ENCODE assay signal across 11 cellular contexts in the genomic region with DNA sequence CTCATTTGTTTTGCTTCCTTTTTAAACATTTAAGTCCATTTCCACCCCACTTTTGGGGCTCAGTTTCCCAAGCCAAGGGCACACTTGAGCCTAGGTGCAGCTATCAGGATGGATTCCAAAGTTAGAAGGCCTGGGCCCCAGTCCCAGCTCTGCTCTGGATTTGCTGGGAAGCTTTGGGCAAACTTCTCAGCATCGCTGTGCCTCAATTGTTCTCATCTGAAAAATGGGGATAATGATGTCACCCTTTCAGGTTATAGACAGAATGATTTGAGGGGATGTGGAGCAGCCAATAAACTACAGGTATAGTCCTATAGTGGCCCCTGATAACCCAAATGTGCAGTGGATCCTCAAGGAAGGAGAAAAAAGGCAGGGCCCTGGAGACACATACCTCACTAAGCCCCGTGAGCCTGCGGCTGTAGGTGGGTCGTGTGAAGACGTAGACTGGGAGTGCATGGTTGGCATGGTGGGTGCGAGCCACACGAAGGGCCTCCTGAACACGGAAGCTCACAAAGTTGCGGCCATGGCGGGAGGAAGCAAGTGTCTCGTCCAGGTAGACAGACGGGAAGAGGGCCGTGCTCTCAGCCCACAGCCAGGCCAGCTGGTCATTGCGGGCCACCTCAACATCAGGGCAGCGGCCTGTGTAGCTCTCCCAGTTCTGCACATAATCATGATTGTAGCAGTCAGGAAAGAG. TPM values are rescaled to one million over a fixed set of nuclear protein-coding genes. Genes with fewer than 3 reads are reported as not detected.
A peak's percentile ranks its signal among the peaks of the same experiment; 100 is the strongest.
DNase-seq lines count a peak whose midpoint lies in the region; ATAC-seq and TF ChIP-seq lines count a peak whose summit lies in the region.
"Had no signal": no experiment of that assay in that cellular context is flagged by ENCODE, and none has a peak within 500 bp of the region (broad histone marks: within the 10 kb centered on the region; RNA-seq: fewer than 3 reads in every experiment).

No MANE protein-coding gene starts in this region.

- H3K27me3 ChIP-seq in naive thymus-derived CD4-positive, alpha-beta T cell (ENCODE audit: control insufficient read depth in 2 of 2, insufficient read depth in 2 of 2, low read length in 2 of 2), result no peaks in the 10 kb centered on the region
- no peaks in the 10 kb centered on the region for H3K27me3 ChIP-seq in upper lobe of left lung

- H3K36me3 Mint-ChIP-seq in central memory CD8-positive, alpha-beta T cell (ENCODE audit: insufficient read depth), result peaks cover 3% of the 10 kb centered on the region
- H3K36me3 Mint-ChIP-seq in naive thymus-derived CD4-positive, alpha-beta T cell, result peaks cover 0 to 6% (median 0%) of the 10 kb centered on the region in 5 donors

- TF ChIP-seq EP300 in upper lobe of left lung (IDR thresholded peaks at IDR 0.05), result no peak

- H3K9me3 ChIP-seq in naive thymus-derived CD4-positive, alpha-beta T cell (ENCODE audit: control insufficient read depth in 2 of 3, low read length in 3 of 3), result no peaks in the 10 kb centered on the region
- H3K9me3 ChIP-seq in upper lobe of left lung, result no peaks in the 10 kb centered on the region

- no peak overlapping the region for H3K4me3 ChIP-seq in naive thymus-derived CD4-positive, alpha-beta T cell (ENCODE audit: low read length)
- H3K4me3 ChIP-seq in upper lobe of left lung, result peak overlapping the region; percentile 65 to 96 (median 74)

- H3K4me1 ChIP-seq in naive thymus-derived CD4-positive, alpha-beta T cell (ENCODE audit: control insufficient read depth in 2 of 2, insufficient read depth in 2 of 2, low read length in 2 of 2), result peaks cover 14 to 28% of the 10 kb centered on the region in 2 donors
- peaks cover 83 to 90% (median 86%) of the 10 kb centered on the region in 4 donors for H3K4me1 ChIP-seq in upper lobe of left lung

- peaks cover 50% of the 10 kb centered on the region for H3K4me1 Mint-ChIP-seq in central memory CD8-positive, alpha-beta T cell
- H3K4me1 Mint-ChIP-seq in naive thymus-derived CD4-positive, alpha-beta T cell, result peaks cover 20 to 42% (median 31%) of the 10 kb centered on the region in 7 donors

- WGBS in upper lobe of left lung, 2 donors, result 62 to 81% methylated on average over 14 to 15 of the region's 15 CpGs

- H3K27ac Mint-ChIP-seq in central memory CD8-positive, alpha-beta T cell (ENCODE audit: low read depth), result no peak overlapping the region
- H3K27ac Mint-ChIP-seq in naive thymus-derived CD4-positive, alpha-beta T cell, result peak overlapping the region in 2 of 9 donors; percentile 30 to 36

- TF ChIP-seq POLR2A in upper lobe of left lung (IDR thresholded peaks at IDR 0.05), result peak in 1 of 4 donors; percentile 27

- ATAC-seq in Right ventricle myocardium inferior (no peak), Right ventricle myocardium superior (ENCODE audit: poor library complexity) (no peak), upper lobe of left lung (ENCODE audit: low FRiP score in 2 of 2) (no peak), GM19035 (IDR thresholded peaks at IDR 0.05; ENCODE audit: unreplicated experiment) (no peak)
- no peak for ATAC-seq in central memory CD8-positive, alpha-beta T cell (replicated peaks; ENCODE audit: extremely low read depth, poor library complexity, severe bottlenecking)
- ATAC-seq in naive thymus-derived CD4-positive, alpha-beta T cell, result no peak
- ATAC-seq: right cardiac atrium had no signal

- H3K27me3 Mint-ChIP-seq in central memory CD8-positive, alpha-beta T cell, result no peaks in the 10 kb centered on the region
- no peaks in the 10 kb centered on the region for H3K27me3 Mint-ChIP-seq in naive thymus-derived CD4-positive, alpha-beta T cell

- CTCF ChIA-PET in naive thymus-derived CD4-positive, alpha-beta T cell (lab: Charles Lee), result interaction anchor here (0.6 to 1.3 kb wide), 5 partner anchors 18 to 1027 kb away, joined by 3 to 5 read pairs (median 3); partner anchors contain the start of genes HYAL3 and NAA80

- TF ChIP-seq CTCF in upper lobe of left lung (IDR thresholded peaks at IDR 0.05), result no peak

- peak; percentile 64 for DNase-seq in Right ventricle myocardium inferior (ENCODE audit: missing footprints)
- no peak for DNase-seq in Right ventricle myocardium superior
- DNase-seq in central memory CD8-positive, alpha-beta T cell (ENCODE audit: low spot score in 2 of 2), result no peak
- no peak for DNase-seq in naive thymus-derived CD4-positive, alpha-beta T cell
- peak in 1 of 2 donors; percentile 41 for DNase-seq in upper lobe of left lung
- DNase-seq in NCI-H146 treated with DMSO at 0.1 percent for 48 hours (lab: John Stamatoyannopoulos, UW; ENCODE audit: unreplicated experiment), result no peak
- DNase-seq in NCI-H2227 (lab: John Stamatoyannopoulos, UW; ENCODE audit: unreplicated experiment), result no peak
- DNase-seq: amygdala, NCI-H2029 had no signal

- intact Hi-C loops in Right ventricle myocardium inferior (cut with DNase I) (no loop called here), Right ventricle myocardium superior (cut with DNase I) (no loop called here)
- intact Hi-C loops in naive thymus-derived CD4-positive, alpha-beta T cell (cut with micrococcal nuclease), result no loop called here

- peak overlapping the region; percentile 50 for H3K4me3 Mint-ChIP-seq in central memory CD8-positive, alpha-beta T cell
- H3K4me3 Mint-ChIP-seq in naive thymus-derived CD4-positive, alpha-beta T cell, result peak overlapping the region; percentile 35 to 94 (median 86)

- no peak overlapping the region for H3K27ac ChIP-seq in naive thymus-derived CD4-positive, alpha-beta T cell (ENCODE audit: low read depth, low read length)
- H3K27ac ChIP-seq in upper lobe of left lung, result peak overlapping the region; percentile 94 to 97 (median 95)

- H3K36me3 ChIP-seq in naive thymus-derived CD4-positive, alpha-beta T cell (ENCODE audit: control insufficient read depth in 2 of 3, insufficient read depth in 3 of 3, low read length in 3 of 3), result no peaks in the 10 kb centered on the region
- peaks cover 13 to 67% (median 30%) of the 10 kb centered on the region in 4 donors for H3K36me3 ChIP-seq in upper lobe of left lung

- POLR2A ChIA-PET in naive thymus-derived CD4-positive, alpha-beta T cell (lab: Charles Lee), result interaction anchor here (0.9 to 34.0 kb wide), 4 partner anchors 19 to 37 kb away, joined by 3 to 656 read pairs (median 8); partner anchors contain the start of genes CYB561D2, HYAL3, IFRD2 and NAA80

- no peaks in the 10 kb centered on the region for H3K9me3 Mint-ChIP-seq in central memory CD8-positive, alpha-beta T cell
- no peaks in the 10 kb centered on the region for H3K9me3 Mint-ChIP-seq in naive thymus-derived CD4-positive, alpha-beta T cell

RNA-seq across cellular contexts. Expression of gene HYAL2, which starts 3.2 kb away (rescaled TPM):
- total RNA-seq in Right ventricle myocardium inferior (39.0 TPM), Right ventricle myocardium superior (33.8 TPM), upper lobe of left lung (100 to 1,000 TPM; 120 to 389 (median 226) TPM)
- 1 to 10 TPM; 1.5 to 5.3 (median 3.2) TPM for total RNA-seq in naive thymus-derived CD4-positive, alpha-beta T cell
- polyA plus RNA-seq in naive thymus-derived CD4-positive, alpha-beta T cell, result 1 to 10 TPM; 2.8 to 4.6 TPM

RNA-seq across cellular contexts. Expression of gene TUSC2, which starts 8.7 kb away (rescaled TPM):
- total RNA-seq in Right ventricle myocardium inferior (32.8 TPM), Right ventricle myocardium superior (28.2 TPM), upper lobe of left lung (10 to 100 TPM; 16.8 to 36.1 (median 25.0) TPM)
- 10 to 100 TPM; 16.8 to 25.0 (median 20.5) TPM for total RNA-seq in naive thymus-derived CD4-positive, alpha-beta T cell
- 10 to 100 TPM; 38.0 to 45.5 TPM for polyA plus RNA-seq in naive thymus-derived CD4-positive, alpha-beta T cell

RNA-seq across cellular contexts. Expression of gene HYAL1, which starts 16.0 kb away (rescaled TPM):
- total RNA-seq in Right ventricle myocardium inferior (70.1 TPM), Right ventricle myocardium superior (66.5 TPM), upper lobe of left lung (10 to 100 TPM; 22.0 to 99.1 (median 63.0) TPM)
- under 1 TPM in 4 of 5 experiments, not detected in 1; 0.22 to 0.51 (median 0.28) TPM for total RNA-seq in naive thymus-derived CD4-positive, alpha-beta T cell
- polyA plus RNA-seq in naive thymus-derived CD4-positive, alpha-beta T cell, result under 1 TPM; 0.12 to 0.41 TPM

RNA-seq across cellular contexts. Expression of gene HYAL3, which starts 20.1 kb away (rescaled TPM):
- 1.4 TPM for total RNA-seq in Right ventricle myocardium inferior
- 1.2 TPM for total RNA-seq in Right ventricle myocardium superior
- total RNA-seq in naive thymus-derived CD4-positive, alpha-beta T cell, result 10 to 100 TPM in 1 of 5 experiments, 1 to 10 TPM in 4; 3.4 to 10.7 (median 4.2) TPM
- 1 to 10 TPM; 2.3 to 3.3 TPM for polyA plus RNA-seq in naive thymus-derived CD4-positive, alpha-beta T cell
- total RNA-seq in upper lobe of left lung, result 1 to 10 TPM in 5 of 6 donors, under 1 TPM in 1; 0.33 to 5.7 (median 3.1) TPM

RNA-seq across cellular contexts. Expression of gene NAA80, which starts 20.1 kb away (rescaled TPM):
- total RNA-seq in Right ventricle myocardium inferior (5.8 TPM), Right ventricle myocardium superior (6.3 TPM), upper lobe of left lung (10 to 100 TPM; 12.1 to 34.5 (median 15.1) TPM)
- total RNA-seq in naive thymus-derived CD4-positive, alpha-beta T cell, result 10 to 100 TPM; 30.2 to 44.9 (median 33.6) TPM
- polyA plus RNA-seq in naive thymus-derived CD4-positive, alpha-beta T cell, result 10 to 100 TPM; 13.7 to 15.2 TPM

Comparison
In these comparisons a context has a peak if more than half of its experiments do, and no peak if none do; other contexts are left out.
1. RNA of gene HYAL1, which starts 16.0 kb away (total RNA-seq): 70.1 TPM in Right ventricle myocardium inferior (single experiment), 22.0 to 99.1 TPM in upper lobe of left lung and 66.5 TPM in Right ventricle myocardium superior (single experiment); 0.22 to 0.51 TPM in naive thymus-derived CD4-positive, alpha-beta T cell; every median in the first group is over 10 times any median in the second.